ENCODE assay signal across 25 cellular contexts in genomic region chr2:44053052-44053451, GRCh38.
"Had no signal": no experiment of that assay in that cellular context is flagged by ENCODE, and none has a peak within 500 bp of the region (broad histone marks: within the 10 kb centered on the region; RNA-seq: fewer than 3 reads in every experiment).

No MANE protein-coding gene starts in this region.

- H3K36me3 ChIP-seq: ascending aorta, cardiac muscle cell, WERI-Rb-1 had no signal

- H3K9me3 ChIP-seq: ascending aorta had no signal

- H3K27me3 ChIP-seq: ascending aorta, cardiac muscle cell had no signal

- ATAC-seq: activated CD4-positive, alpha-beta T cell treated with anti-CD3 and anti-CD28 coated beads for 36 hours; activated CD8-positive, alpha-beta T cell treated with anti-CD3 and anti-CD28 coated beads, Interleukin-2, amount 10 ng/mL, durations not matched to agents 7 days and 5 days; K562 had no signal

- H3K4me1 Mint-ChIP-seq: activated CD4-positive, alpha-beta T cell treated with anti-CD3 and anti-CD28 coated beads for 36 hours; activated CD4-positive, alpha-beta T cell treated with anti-CD3 and anti-CD28 coated beads, Interleukin-2, amount 10 ng/mL, durations not matched to agents 7 days and 5 days; activated naive CD4-positive, alpha-beta T cell treated with anti-CD3 and anti-CD28 coated beads, Interleukin-2, amount 50 U/mL, for 24 hours; activated naive CD8-positive, alpha-beta T cell treated with anti-CD3 and anti-CD28 coated beads, Interleukin-2, amount 10 ng/mL, durations not matched to agents 7 days and 5 days; central memory CD8-positive, alpha-beta T cell had no signal

- H3K9me3 Mint-ChIP-seq: activated CD4-positive, alpha-beta T cell treated with anti-CD3 and anti-CD28 coated beads, Interleukin-2, amount 10 ng/mL, durations not matched to agents 7 days and 5 days; activated naive CD4-positive, alpha-beta T cell treated with anti-CD3 and anti-CD28 coated beads, Interleukin-2, amount 50 U/mL, for 24 hours; activated naive CD8-positive, alpha-beta T cell treated with anti-CD3 and anti-CD28 coated beads, Interleukin-2, amount 10 ng/mL, durations not matched to agents 7 days and 5 days; activated T-cell treated with anti-CD3 and anti-CD28 coated beads, Interleukin-2, amount 50 U/mL, for 24 hours; activated T-helper 2 cell treated with anti-CD3 and anti-CD28 coated beads, Interferon-gamma antibody, Interleukin-2, Interleukin-4, amounts not matched to agents 10 μg/mL and 5 μg/mL and 100 μg/mL, durations not matched to agents 14 hours and 24 hours and 36 hours; central memory CD8-positive, alpha-beta T cell had no signal

- H3K4me3 ChIP-seq: ascending aorta, cardiac muscle cell, K562 had no signal

- FAIRE-seq: K562 had no signal

- H3K27ac Mint-ChIP-seq: activated CD4-positive, alpha-beta T cell treated with anti-CD3 and anti-CD28 coated beads for 36 hours; activated CD4-positive, alpha-beta T cell treated with anti-CD3 and anti-CD28 coated beads, Interleukin-2, amount 10 ng/mL, durations not matched to agents 7 days and 5 days; activated CD8-positive, alpha-beta T cell treated with anti-CD3 and anti-CD28 coated beads, Interleukin-2, amount 10 ng/mL, durations not matched to agents 7 days and 5 days; activated naive CD4-positive, alpha-beta T cell treated with anti-CD3 and anti-CD28 coated beads, Interleukin-2, amount 50 U/mL, for 24 hours; activated naive CD8-positive, alpha-beta T cell treated with anti-CD3 and anti-CD28 coated beads, Interleukin-2, amount 10 ng/mL, durations not matched to agents 7 days and 5 days; activated T-cell treated with anti-CD3 and anti-CD28 coated beads, Interleukin-2, amount 50 U/mL, for 24 hours; activated T-helper 2 cell treated with anti-CD3 and anti-CD28 coated beads, Interferon-gamma antibody, Interleukin-2, Interleukin-4, amounts not matched to agents 10 μg/mL and 5 μg/mL and 100 μg/mL, durations not matched to agents 14 hours and 24 hours and 36 hours had no signal

- DNase-seq: activated CD4-positive, alpha-beta T cell treated with anti-CD3 and anti-CD28 coated beads for 36 hours; activated CD4-positive, alpha-beta T cell treated with anti-CD3 and anti-CD28 coated beads, Interleukin-2, amount 10 ng/mL, durations not matched to agents 7 days and 5 days; activated CD4-positive, alpha-beta T cell treated with anti-CD3 and anti-CD28 coated beads, Interleukin-2, amount 50 U/mL, for 48 hours; activated CD8-positive, alpha-beta T cell treated with anti-CD3 and anti-CD28 coated beads, Interleukin-2, amount 10 ng/mL, durations not matched to agents 7 days and 5 days; activated gamma-delta T cell; activated naive CD4-positive, alpha-beta T cell treated with Interleukin-2 at 50 U/mL for 16 hours; activated naive CD8-positive, alpha-beta T cell treated with anti-CD3 and anti-CD28 coated beads, Interleukin-2, amount 10 ng/mL, durations not matched to agents 7 days and 5 days; activated T-cell treated with anti-CD3 and anti-CD28 coated beads, Interleukin-2, amount 50 U/mL, for 24 hours; amygdala; IMR-90; NCI-H1436 treated with DMSO at 0.1 percent for 48 hours; NCI-H1694 treated with DMSO at 0.1 percent for 48 hours; NCI-H2081; NCI-H345; NCI-H524 treated with DMSO at 0.1 percent for 48 hours; Right ventricle myocardium superior; SW 1271; T1000; WERI-Rb-1 had no signal

- H3K4me3 Mint-ChIP-seq: activated CD4-positive, alpha-beta T cell treated with anti-CD3 and anti-CD28 coated beads for 36 hours; activated CD4-positive, alpha-beta T cell treated with anti-CD3 and anti-CD28 coated beads, Interleukin-2, amount 10 ng/mL, durations not matched to agents 7 days and 5 days; activated CD8-positive, alpha-beta T cell treated with anti-CD3 and anti-CD28 coated beads, Interleukin-2, amount 10 ng/mL, durations not matched to agents 7 days and 5 days; activated naive CD4-positive, alpha-beta T cell treated with anti-CD3 and anti-CD28 coated beads, Interleukin-2, amount 50 U/mL, for 24 hours; activated naive CD8-positive, alpha-beta T cell treated with anti-CD3 and anti-CD28 coated beads, Interleukin-2, amount 10 ng/mL, durations not matched to agents 7 days and 5 days; activated T-cell treated with anti-CD3 and anti-CD28 coated beads, Interleukin-2, amount 50 U/mL, for 24 hours; central memory CD8-positive, alpha-beta T cell had no signal

- H3K27ac ChIP-seq: ascending aorta, cardiac muscle cell, WERI-Rb-1 had no signal

- H3K36me3 Mint-ChIP-seq: activated naive CD4-positive, alpha-beta T cell treated with anti-CD3 and anti-CD28 coated beads, Interleukin-2, amount 50 U/mL, for 24 hours; activated naive CD8-positive, alpha-beta T cell treated with anti-CD3 and anti-CD28 coated beads, Interleukin-2, amount 10 ng/mL, durations not matched to agents 7 days and 5 days had no signal

- H3K4me1 ChIP-seq: ascending aorta had no signal
